21 cellular contexts compared by ENCODE assay signal in genomic region chr4:7004331-7004730, GRCh38. TPM values are rescaled to one million over a fixed set of nuclear protein-coding genes. Genes with fewer than 3 reads are reported as not detected.
DNase-seq lines count a peak whose midpoint lies in the region; ATAC-seq and TF ChIP-seq lines count a peak whose summit lies in the region.
"Had no signal": no experiment of that assay in that cellular context is flagged by ENCODE, and none has a peak within 500 bp of the region (broad histone marks: within the 10 kb centered on the region; RNA-seq: fewer than 3 reads in every experiment).

No MANE protein-coding gene starts in this region.

- H2AFZ ChIP-seq in mammary epithelial cell (ENCODE audit: low read depth, low read length) = no peak overlapping the region

- peaks cover 6% of the 10 kb centered on the region for H3K4me1 Mint-ChIP-seq in activated T-cell treated with anti-CD3 and anti-CD28 coated beads, Interleukin-2, amount 50 U/mL, for 24 hours (ENCODE audit: low read depth)
- H3K4me1 Mint-ChIP-seq in memory B cell = peaks cover 4% of the 10 kb centered on the region

- H3K4me3 ChIP-seq in mammary epithelial cell (replicated peaks in 1 of 3; ENCODE audit: insufficient read depth in 1 of 3, low read depth in 2 of 3, low read length in 3 of 3) = no peak overlapping the region
- H3K4me3 ChIP-seq: adrenal gland, lower lobe of right lung, prostate gland had no signal

- H3K27me3 Mint-ChIP-seq in activated T-cell treated with anti-CD3 and anti-CD28 coated beads, Interleukin-2, amount 50 U/mL, for 24 hours = no peaks in the 10 kb centered on the region
- no peaks in the 10 kb centered on the region for H3K27me3 Mint-ChIP-seq in memory B cell
- H3K27me3 Mint-ChIP-seq: activated CD8-positive, alpha-beta T cell treated with anti-CD3 and anti-CD28 coated beads for 36 hours; naive thymus-derived CD4-positive, alpha-beta T cell had no signal

- CTCF ChIA-PET in mammary epithelial cell (lab: Charles Lee; ENCODE audit: low non-redundant PET) = interaction anchor here (0.6 kb wide), 1 partner anchor 11 kb away, joined by 5 read pairs; no protein-coding TSS in a partner anchor

- H3K36me3 Mint-ChIP-seq in activated T-cell treated with anti-CD3 and anti-CD28 coated beads, Interleukin-2, amount 50 U/mL, for 24 hours (ENCODE audit: low read depth) = peaks cover 90% of the 10 kb centered on the region
- H3K36me3 Mint-ChIP-seq in memory B cell = peaks cover 37% of the 10 kb centered on the region

- in situ Hi-C loops in mammary epithelial cell (cut with MboI; ENCODE audit: low sequenced_read_pairs in 2 of 2) = no loop called here
- in situ Hi-C loops in ACHN (cut with HindIII; ENCODE audit: low pct_ligation_motif_present, low pct_unique_long_range_greater_than_20kb, low sequenced_read_pairs) = no loop called here

- H3K9ac ChIP-seq in mammary epithelial cell (ENCODE audit: insufficient read depth, low read length) = peak overlapping the region; percentile 93

- no peaks in the 10 kb centered on the region for H3K9me3 Mint-ChIP-seq in activated T-cell treated with anti-CD3 and anti-CD28 coated beads, Interleukin-2, amount 50 U/mL, for 24 hours
- no peaks in the 10 kb centered on the region for H3K9me3 Mint-ChIP-seq in memory B cell
- H3K9me3 Mint-ChIP-seq: activated CD8-positive, alpha-beta T cell treated with anti-CD3 and anti-CD28 coated beads for 36 hours; CD14-positive monocyte; naive thymus-derived CD4-positive, alpha-beta T cell had no signal

- intact Hi-C loops in mammary epithelial cell (cut with micrococcal nuclease) = loop anchor here (1.0 to 2.0 kb wide), 5 partner anchors 17 to 64 kb away; partner anchors contain the start of genes GRPEL1 and TADA2B

- H3K4me3 Mint-ChIP-seq in activated T-cell treated with anti-CD3 and anti-CD28 coated beads, Interleukin-2, amount 50 U/mL, for 24 hours = no peak overlapping the region
- H3K4me3 Mint-ChIP-seq in memory B cell = no peak overlapping the region
- H3K4me3 Mint-ChIP-seq: activated CD8-positive, alpha-beta T cell treated with anti-CD3 and anti-CD28 coated beads for 36 hours; CD14-positive monocyte; naive thymus-derived CD4-positive, alpha-beta T cell had no signal

- dilution Hi-C loops in mammary epithelial cell (cut with HindIII; ENCODE audit: low sequenced_read_pairs) = loop anchor here (5.0 kb wide), 2 partner anchors 47 to 73 kb away; no protein-coding TSS in a partner anchor

- no peaks in the 10 kb centered on the region for H3K27me3 ChIP-seq in mammary epithelial cell (ENCODE audit: insufficient read depth, low read length)
- H3K27me3 ChIP-seq: adrenal gland had no signal

- H3K4me2 ChIP-seq in mammary epithelial cell (ENCODE audit: insufficient read depth, low read depth, low read length) = peak overlapping the region; percentile 67

- ATAC-seq in memory B cell (ENCODE audit: low read depth) = no peak
- ATAC-seq: activated CD8-positive, alpha-beta T cell treated with anti-CD3 and anti-CD28 coated beads for 36 hours; lower lobe of right lung; naive thymus-derived CD4-positive, alpha-beta T cell had no signal

- peaks cover 22% of the 10 kb centered on the region for H3K36me3 ChIP-seq in mammary epithelial cell (ENCODE audit: insufficient read depth, low read length)

- 3% methylated on average over 4 of the region's 4 CpGs for WGBS in mammary epithelial cell (ENCODE audit: low coverage, missing lambda C conversion rate)

- H4K20me1 ChIP-seq in mammary epithelial cell (ENCODE audit: insufficient read depth, low read length) = no peaks in the 10 kb centered on the region

- peaks cover 59% of the 10 kb centered on the region for H3K4me1 ChIP-seq in mammary epithelial cell (ENCODE audit: insufficient read depth, low read length)
- H3K4me1 ChIP-seq: lower lobe of right lung, prostate gland had no signal

- H3K79me2 ChIP-seq in mammary epithelial cell (ENCODE audit: insufficient read depth, low read length) = peaks cover 45% of the 10 kb centered on the region

- H3K27ac Mint-ChIP-seq in activated T-cell treated with anti-CD3 and anti-CD28 coated beads, Interleukin-2, amount 50 U/mL, for 24 hours = no peak overlapping the region
- H3K27ac Mint-ChIP-seq in memory B cell = peak overlapping the region; percentile 19
- H3K27ac Mint-ChIP-seq: activated CD8-positive, alpha-beta T cell treated with anti-CD3 and anti-CD28 coated beads for 36 hours had no signal

- no TSS peak for BruUV-seq in mammary epithelial cell (replicated peaks; lab: Mats Ljungman, UMichigan)

- H3K9me3 ChIP-seq in mammary epithelial cell (replicated peaks; ENCODE audit: insufficient read depth, low read length) = no peaks in the 10 kb centered on the region
- H3K9me3 ChIP-seq: adrenal gland, lower lobe of right lung, prostate gland had no signal

- DNase-seq in activated T-cell treated with anti-CD3 and anti-CD28 coated beads, Interleukin-2, amount 50 U/mL, for 24 hours = peak; percentile 2
- DNase-seq in activated T-cell treated with anti-CD3 and anti-CD28 coated beads for 4 hours (no peak), mammary epithelial cell (peak; percentile 100), memory B cell (ENCODE audit: low spot score in 2 of 2) (no peak), stromal cell of bone marrow (ENCODE audit: low read depth) (peak; percentile 54), SIG-M5 (lab: John Stamatoyannopoulos, UW) (no peak), NCI-H748 (lab: John Stamatoyannopoulos, UW; ENCODE audit: unreplicated experiment) (no peak), ACHN (no peak)
- DNase-seq: activated CD8-positive, alpha-beta T cell treated with anti-CD3 and anti-CD28 coated beads for 36 hours; HCEC 1CT; Kasumi-1; lower lobe of right lung; naive thymus-derived CD4-positive, alpha-beta T cell; NCI-H1417; RPMI8226; stimulated activated CD4-positive, alpha-beta T cell treated with anti-CD3 and anti-CD28 coated beads, Interleukin-15, amount 100 ng/mL, for 24 hours; stimulated activated naive CD4-positive, alpha-beta T cell treated with Interleukin-2 at 50 U/mL for 16 hours; trophoblast cell had no signal

- H3K27ac ChIP-seq in mammary epithelial cell (ENCODE audit: insufficient read depth, low read depth, low read length) = peak overlapping the region; percentile 99
- H3K27ac ChIP-seq: lower lobe of right lung, prostate gland had no signal

- no peak for TF ChIP-seq CTCF in mammary epithelial cell (conservative IDR thresholded peaks at IDR 0.05 in 1 of 2, IDR thresholded peaks at IDR 0.05 in 1 of 2; ENCODE audit: extremely low read depth in 1 of 2, insufficient read depth in 1 of 2, low read depth in 1 of 2, low read length in 2 of 2)

RNA-seq across cellular contexts. Expression of gene TADA2B, which starts 38.8 kb away (rescaled TPM):
- total RNA-seq in mammary epithelial cell = 10 to 100 TPM; 13.3 to 17.2 TPM
- polyA plus RNA-seq in mammary epithelial cell = 6.7 TPM
- 9.5 TPM for polyA minus RNA-seq in mammary epithelial cell

Comparison
In these comparisons a context has a peak if more than half of its experiments do, and no peak if none do; other contexts are left out.
1. DNase-seq: peak in activated T-cell treated with anti-CD3 and anti-CD28 coated beads, Interleukin-2, amount 50 U/mL, for 24 hours (single experiment), mammary epithelial cell (single experiment) and stromal cell of bone marrow (single experiment); none in activated T-cell treated with anti-CD3 and anti-CD28 coated beads for 4 hours (single experiment), memory B cell (0 of 2), SIG-M5 (single experiment), NCI-H748 (single experiment) and ACHN (single experiment).